In genomic region chr1:55588300-55588699, GRCh38 we compare ENCODE assay signal across 19 cellular contexts.
DNase-seq lines count a peak whose midpoint lies in the region; ATAC-seq and TF ChIP-seq lines count a peak whose summit lies in the region.
"Had no signal": no experiment of that assay in that cellular context is flagged by ENCODE, and none has a peak within 500 bp of the region (broad histone marks: within the 10 kb centered on the region; RNA-seq: fewer than 3 reads in every experiment).

No MANE protein-coding gene starts in this region.

- in situ Hi-C loops in IMR-90 (cut with MboI; ENCODE audit: low sequenced_read_pairs): no loop called here

- no peak overlapping the region for H2AFZ ChIP-seq in IMR-90 (replicated peaks; ENCODE audit: low read length, poor library complexity)

- H3K4ac ChIP-seq in IMR-90 (ENCODE audit: low read depth, low read length): no peak overlapping the region

- DNase-seq in IMR-90 (no peak), esophagus muscularis mucosa (ENCODE audit: extremely low spot score) (peak; percentile 26), prostate gland (ENCODE audit: low spot score) (no peak), tibial nerve (ENCODE audit: low spot score in 2 of 2) (peak in 1 of 2 donors; percentile 57), AG20443 (ENCODE audit: low spot score) (no peak), GM03348 (ENCODE audit: low spot score) (no peak), globus pallidus (ENCODE audit: low spot score) (no peak)
- DNase-seq: C1 segment of cervical spinal cord, DMS79, H7, HFFc6, KBM-7, NCI-H1105 treated with DMSO at 0.1 percent for 48 hours, NCI-H1694, NCI-H2081 treated with DMSO at 0.1 percent for 48 hours, NCI-H510A treated with DMSO at 0.1 percent for 48 hours, PC-3, RPMI8226, SHP77 treated with DMSO at 0.1 percent for 48 hours had no signal

- no peak overlapping the region for H3K4me2 ChIP-seq in IMR-90 (ENCODE audit: low read depth, low read length)

- no peak overlapping the region for H2AK9ac ChIP-seq in IMR-90 (replicated peaks; ENCODE audit: low read depth, low read length, poor library complexity)

- H3K9ac ChIP-seq in IMR-90 (ENCODE audit: low read depth, low read length): no peak overlapping the region

- H3K4me3 ChIP-seq in IMR-90 (ENCODE audit: insufficient read depth, low read depth, low read length) (no peak overlapping the region), esophagus muscularis mucosa (no peak overlapping the region), prostate gland (no peak overlapping the region), tibial nerve (no peak overlapping the region)

- no peaks in the 10 kb centered on the region for H3K36me3 ChIP-seq in IMR-90 (ENCODE audit: control insufficient read depth, insufficient read depth, low read length)
- no peaks in the 10 kb centered on the region for H3K36me3 ChIP-seq in esophagus muscularis mucosa
- no peaks in the 10 kb centered on the region for H3K36me3 ChIP-seq in prostate gland
- H3K36me3 ChIP-seq in tibial nerve: no peaks in the 10 kb centered on the region

- POLR2A ChIA-PET in IMR-90 (lab: Charles Lee; ENCODE audit: unreplicated experiment): no interaction called here

- peak overlapping the region; percentile 9; the same call in 1 of the 3 replicates for H2BK15ac ChIP-seq in IMR-90 (ENCODE audit: low read depth, low read length)

- TF ChIP-seq RAD21 in IMR-90 (IDR thresholded peaks at IDR 0.05; ENCODE audit: low read length): no peak

- H3K18ac ChIP-seq in IMR-90 (ENCODE audit: low read depth, low read length): peak overlapping the region; percentile 18; the same call in 1 of the 2 replicates

- H3K27me3 ChIP-seq in IMR-90 (ENCODE audit: control insufficient read depth, insufficient read depth, low read length): no peaks in the 10 kb centered on the region
- H3K27me3 ChIP-seq in esophagus muscularis mucosa: peaks cover 0 to 3% (median 0%) of the 10 kb centered on the region in 4 donors
- H3K27me3 ChIP-seq in prostate gland (replicated peaks; ENCODE audit: insufficient read depth): no peaks in the 10 kb centered on the region
- no peaks in the 10 kb centered on the region for H3K27me3 ChIP-seq in tibial nerve

- no peak overlapping the region for H3K27ac ChIP-seq in IMR-90 (ENCODE audit: insufficient read depth, low read length)
- peak overlapping the region in 1 of 4 donors; percentile 58 for H3K27ac ChIP-seq in esophagus muscularis mucosa (replicated peaks in 1 of 4)
- H3K27ac ChIP-seq in prostate gland: peak overlapping the region; percentile 15 to 54
- peak overlapping the region; percentile 54 to 95 (median 81) for H3K27ac ChIP-seq in tibial nerve

- ATAC-seq in IMR-90 (ENCODE audit: low read depth): no peak
- ATAC-seq: PC-3 had no signal

- H4K20me1 ChIP-seq in IMR-90 (ENCODE audit: insufficient read depth, low read length): no peaks in the 10 kb centered on the region

- H2AK5ac ChIP-seq in IMR-90 (ENCODE audit: low read depth, low read length): no peak overlapping the region

- no peak for TF ChIP-seq CTCF in IMR-90 (conservative IDR thresholded peaks at IDR 0.05; ENCODE audit: low read depth, low read length)
- no peak for TF ChIP-seq CTCF in esophagus muscularis mucosa (IDR thresholded peaks at IDR 0.05)
- no peak for TF ChIP-seq CTCF in prostate gland (IDR thresholded peaks at IDR 0.05)
- TF ChIP-seq CTCF in tibial nerve (IDR thresholded peaks at IDR 0.05): no peak

- BruUV-seq in IMR-90 (replicated peaks; lab: Mats Ljungman, UMichigan): no TSS peak

- no CpG with 5 or more reads among the region's 2 CpGs for WGBS in IMR-90 (ENCODE audit: extremely low coverage in 2 of 2, insufficient read length in 1 of 2), 2 experiments
- WGBS in esophagus muscularis mucosa: 46% methylated on average over 2 of the region's 2 CpGs
- WGBS in prostate gland: 28% methylated on average over 2 of the region's 2 CpGs
- 11 to 22% methylated on average over 2 of the region's 2 CpGs for WGBS in tibial nerve, 2 donors

- H3K9me1 ChIP-seq in IMR-90 (ENCODE audit: insufficient read depth, low read length): peaks cover 7% of the 10 kb centered on the region; the same call in 1 of the 2 replicates

- peak overlapping the region; percentile 25; the same call in 1 of the 2 replicates for H4K5ac ChIP-seq in IMR-90 (ENCODE audit: low read depth, low read length)

- no peak overlapping the region for H2BK5ac ChIP-seq in IMR-90 (ENCODE audit: low read depth, low read length, poor library complexity, severe bottlenecking)

- no peak overlapping the region for H2BK20ac ChIP-seq in IMR-90 (ENCODE audit: low read depth, low read length)

- H3K4me1 ChIP-seq in IMR-90 (ENCODE audit: control insufficient read depth, insufficient read depth, low read length) (peaks cover 5% of the 10 kb centered on the region), esophagus muscularis mucosa (peaks cover 0 to 48% (median 29%) of the 10 kb centered on the region in 4 donors), prostate gland (replicated peaks) (no peaks in the 10 kb centered on the region), tibial nerve (peaks cover 0 to 87% (median 37%) of the 10 kb centered on the region in 4 donors)

- no peak overlapping the region for H3K56ac ChIP-seq in IMR-90 (ENCODE audit: extremely low read depth, insufficient read depth, low read length)

- no peak overlapping the region for H4K8ac ChIP-seq in IMR-90 (ENCODE audit: low read depth in 2 of 2, low read length in 2 of 2)

- H3K9me3 ChIP-seq in IMR-90 (ENCODE audit: control insufficient read depth, insufficient read depth, low read length): no peaks in the 10 kb centered on the region
- H3K9me3 ChIP-seq in esophagus muscularis mucosa: no peaks in the 10 kb centered on the region
- no peaks in the 10 kb centered on the region for H3K9me3 ChIP-seq in prostate gland
- no peaks in the 10 kb centered on the region for H3K9me3 ChIP-seq in tibial nerve

- no peak for TF ChIP-seq EP300 in esophagus muscularis mucosa (IDR thresholded peaks at IDR 0.05)
- peak in 1 of 2 donors; percentile 63 for TF ChIP-seq EP300 in tibial nerve (IDR thresholded peaks at IDR 0.05)

- CTCF ChIA-PET in IMR-90 (lab: Yijun Ruan, JAX): no interaction called here

- intact Hi-C loops in IMR-90 (cut with micrococcal nuclease): no loop called here
- intact Hi-C loops in esophagus muscularis mucosa (cut with DNase I): no loop called here
- intact Hi-C loops in prostate gland (cut with DNase I): loop anchor here (5.0 kb wide), 1 partner anchor 64 kb away; no protein-coding TSS in a partner anchor

- no peaks in the 10 kb centered on the region for H3K79me1 ChIP-seq in IMR-90 (ENCODE audit: low read depth in 1 of 2, low read length in 2 of 2)

- dilution Hi-C loops in IMR-90 (cut with HindIII; ENCODE audit: low sequenced_read_pairs, unreplicated experiment): no loop called here

- no peak overlapping the region for H3K14ac ChIP-seq in IMR-90 (replicated peaks; ENCODE audit: low read depth, low read length)

- TF ChIP-seq POLR2A in IMR-90 (IDR thresholded peaks at IDR 0.05; ENCODE audit: low read depth, low read length) (no peak), esophagus muscularis mucosa (IDR thresholded peaks at IDR 0.05; ENCODE audit: low read depth) (no peak), prostate gland (IDR thresholded peaks at IDR 0.05) (no peak), tibial nerve (IDR thresholded peaks at IDR 0.05) (no peak)

- no peak overlapping the region for H4K91ac ChIP-seq in IMR-90 (ENCODE audit: insufficient read depth, low read depth, low read length)

- no peak overlapping the region for H2BK120ac ChIP-seq in IMR-90 (ENCODE audit: low read depth, low read length)

- no peak overlapping the region for H3K23ac ChIP-seq in IMR-90 (ENCODE audit: low read depth, low read length)

TF ChIP-seq in IMR-90, 13 proteins besides CTCF, POLR2A, EP300 and RAD21:
- TF ChIP-seq USF2 (IDR thresholded peaks at IDR 0.05; ENCODE audit: low read depth, low read length) (no peak), RCOR1 (IDR thresholded peaks at IDR 0.05; ENCODE audit: insufficient replicate concordance, low read length) (no peak), FOS (IDR thresholded peaks at IDR 0.05; ENCODE audit: low read depth, low read length) (no peak), SMC3 (IDR thresholded peaks at IDR 0.05; ENCODE audit: low read depth, low read length) (no peak), BHLHE40 (IDR thresholded peaks at IDR 0.05; ENCODE audit: low read depth, low read length) (no peak), MXI1 (IDR thresholded peaks at IDR 0.05; ENCODE audit: borderline replicate concordance, low read depth, low read length) (no peak), NFE2L2 (IDR thresholded peaks at IDR 0.05; ENCODE audit: low read depth, low read length) (no peak)
TF ChIP-seq in IMR-90: peak in this region for 0.
